In genomic region chr3:23805228-23805880, GRCh38 we compare ENCODE assay signal across 8 cellular contexts.
A peak's percentile ranks its signal among the peaks of the same experiment; 100 is the strongest.
DNase-seq lines count a peak whose midpoint lies in the region; ATAC-seq and TF ChIP-seq lines count a peak whose summit lies in the region.

No MANE protein-coding gene starts in this region.

- H3K9me3 ChIP-seq in WERI-Rb-1 (ENCODE audit: severe bottlenecking) (no peaks in the 10 kb centered on the region), iPS DF 6.9 (ENCODE audit: control insufficient read depth, insufficient read depth, low read length) (no peaks in the 10 kb centered on the region)

- WGBS in iPS DF 6.9 (ENCODE audit: insufficient coverage, insufficient read length): no CpG with 5 or more reads among the region's 21 CpGs

- H3K27ac ChIP-seq in WERI-Rb-1 (no peak overlapping the region), iPS DF 6.9 (ENCODE audit: low read length) (no peak overlapping the region)

- H3K36me3 Mint-ChIP-seq in stimulated activated naive B cell treated with anti-CD40 and anti-IgM and Interleukin-4, amounts not matched to agents 10 μg/mL and 1 μg/mL and 100 μg/mL, for 72 hours: peaks cover 6 to 24% of the 10 kb centered on the region in 2 donors

- H3K27ac Mint-ChIP-seq in stimulated activated naive B cell treated with anti-CD40 and anti-IgM and Interleukin-4, amounts not matched to agents 10 μg/mL and 1 μg/mL and 100 μg/mL, for 72 hours: peak overlapping the region; percentile 99

- peaks cover 37 to 42% of the 10 kb centered on the region in 2 donors for H3K4me1 Mint-ChIP-seq in stimulated activated naive B cell treated with anti-CD40 and anti-IgM and Interleukin-4, amounts not matched to agents 10 μg/mL and 1 μg/mL and 100 μg/mL, for 72 hours

- no peaks in the 10 kb centered on the region for H3K27me3 Mint-ChIP-seq in stimulated activated naive B cell treated with anti-CD40 and anti-IgM and Interleukin-4, amounts not matched to agents 10 μg/mL and 1 μg/mL and 100 μg/mL, for 72 hours

- DNase-seq in NCI-H2171 treated with DMSO at 0.1 percent for 48 hours (lab: John Stamatoyannopoulos, UW): peak; percentile 14
- DNase-seq in NCI-H2171 (lab: John Stamatoyannopoulos, UW): no peak
- no peak for DNase-seq in WERI-Rb-1
- DNase-seq in iPS DF 6.9 (ENCODE audit: low read depth, low spot score): no peak
- DNase-seq in stimulated activated naive B cell treated with anti-CD40 and anti-IgM and Interleukin-4, amounts not matched to agents 10 μg/mL and 1 μg/mL and 100 μg/mL, for 72 hours: no peak
- no peak for DNase-seq in KG1 (lab: John Stamatoyannopoulos, UW)
- DNase-seq in activated CD4-positive, CD25-positive, alpha-beta regulatory T cell treated with anti-CD3 and anti-CD28 coated beads, Interleukin-2, amount 50 U/mL, for 72 hours: no peak

- peaks cover 7% of the 10 kb centered on the region for H3K36me3 ChIP-seq in WERI-Rb-1
- no peaks in the 10 kb centered on the region for H3K36me3 ChIP-seq in iPS DF 6.9 (ENCODE audit: control insufficient read depth, insufficient read depth, low read length)

- no peak for ATAC-seq in stimulated activated naive B cell treated with anti-CD40 and anti-IgM and Interleukin-4, amounts not matched to agents 10 μg/mL and 1 μg/mL and 100 μg/mL, for 72 hours (replicated peaks)
- ATAC-seq in GM21619 (IDR thresholded peaks at IDR 0.05; ENCODE audit: unreplicated experiment): no peak

- H3K9me3 Mint-ChIP-seq in stimulated activated naive B cell treated with anti-CD40 and anti-IgM and Interleukin-4, amounts not matched to agents 10 μg/mL and 1 μg/mL and 100 μg/mL, for 72 hours: no peaks in the 10 kb centered on the region

- no peaks in the 10 kb centered on the region for H3K27me3 ChIP-seq in WERI-Rb-1 (ENCODE audit: insufficient read depth, low read depth, severe bottlenecking)
- no peaks in the 10 kb centered on the region for H3K27me3 ChIP-seq in iPS DF 6.9 (ENCODE audit: control insufficient read depth, insufficient read depth, low read length)

- peaks cover 2% of the 10 kb centered on the region; the same call in 1 of the 2 replicates for H3K4me1 ChIP-seq in iPS DF 6.9 (ENCODE audit: control insufficient read depth, insufficient read depth, low read length)

- TF ChIP-seq CTCF in WERI-Rb-1 (IDR thresholded peaks at IDR 0.05; ENCODE audit: low read depth, low read length): no peak

- peak overlapping the region; percentile 83 to 96 for H3K4me3 Mint-ChIP-seq in stimulated activated naive B cell treated with anti-CD40 and anti-IgM and Interleukin-4, amounts not matched to agents 10 μg/mL and 1 μg/mL and 100 μg/mL, for 72 hours

- peak overlapping the region; percentile 51 for H3K4me3 ChIP-seq in WERI-Rb-1 (ENCODE audit: low read depth, low read length)
- H3K4me3 ChIP-seq in iPS DF 6.9 (ENCODE audit: low read length): peak overlapping the region; percentile 62; the same call in 1 of the 2 replicates
